ENCODE assay signal across 15 cellular contexts in genomic region chr7:80636709-80637108, GRCh38. TPM values are rescaled to one million over a fixed set of nuclear protein-coding genes. Genes with fewer than 3 reads are reported as not detected.
DNase-seq lines count a peak whose midpoint lies in the region; ATAC-seq and TF ChIP-seq lines count a peak whose summit lies in the region.
"Had no signal": no experiment of that assay in that cellular context is flagged by ENCODE, and none has a peak within 500 bp of the region (broad histone marks: within the 10 kb centered on the region; RNA-seq: fewer than 3 reads in every experiment).

No MANE protein-coding gene starts in this region.

- DNase-seq in NCI-H526 treated with DMSO at 0.1 percent for 48 hours (lab: John Stamatoyannopoulos, UW) (peak; percentile 19), SK-MEL-5 (ENCODE audit: low read depth, low spot score) (peak; percentile 38), mesenchymal stem cell (no peak), spleen (no peak), GM13976 (ENCODE audit: low spot score) (no peak)
- DNase-seq in activated T-cell treated with anti-CD3 and anti-CD28 coated beads, Interleukin-2, amount 50 U/mL, for 4 hours = no peak
- DNase-seq: COR-L47, H7, NCI-H1092 treated with DMSO at 0.1 percent for 48 hours, NCI-H446, NCI-H774, SHP77 treated with DMSO at 0.1 percent for 48 hours had no signal

- H2BK5ac ChIP-seq in mesenchymal stem cell (ENCODE audit: low read depth, low read length, poor library complexity, severe bottlenecking) = no peak overlapping the region

- H3K36me3 ChIP-seq in mesenchymal stem cell (ENCODE audit: control insufficient read depth in 1 of 2, insufficient read depth in 2 of 2, low read depth in 1 of 2, low read length in 2 of 2) (no peaks in the 10 kb centered on the region), spleen (no peaks in the 10 kb centered on the region)

- H3K18ac ChIP-seq in mesenchymal stem cell (ENCODE audit: low read depth in 1 of 2, low read length in 2 of 2) = no peak overlapping the region

- H3K79me1 ChIP-seq in mesenchymal stem cell (replicated peaks; ENCODE audit: low read length, poor library complexity, severe bottlenecking) = no peaks in the 10 kb centered on the region

- no peak overlapping the region for H2BK15ac ChIP-seq in mesenchymal stem cell (ENCODE audit: low read depth, poor library complexity, severe bottlenecking)

- intact Hi-C loops in spleen (cut with DNase I; ENCODE audit: low total_unique reads) = no loop called here

- H3K27ac ChIP-seq in mesenchymal stem cell (ENCODE audit: low read length, poor library complexity, severe bottlenecking) (no peak overlapping the region), spleen (peak overlapping the region in 6 of 8 donors; percentile 6 to 84 (median 77))
- H3K27ac ChIP-seq: KMS-11 had no signal

- H3K4me1 ChIP-seq in mesenchymal stem cell (ENCODE audit: control insufficient read depth, insufficient read depth, low read depth, low read length) (no peaks in the 10 kb centered on the region), spleen (peaks cover 4 to 63% (median 37%) of the 10 kb centered on the region in 6 donors)

- H3K9me3 Mint-ChIP-seq in activated T-cell treated with anti-CD3 and anti-CD28 coated beads, Interleukin-2, amount 50 U/mL, for 4 hours = peaks cover 5% of the 10 kb centered on the region

- no peak overlapping the region for H3K23ac ChIP-seq in mesenchymal stem cell (ENCODE audit: low read length in 2 of 2)

- H3K9ac ChIP-seq in mesenchymal stem cell (ENCODE audit: low read length) = peak overlapping the region; percentile 84
- H3K9ac ChIP-seq: KMS-11 had no signal

- no peak overlapping the region for H3K14ac ChIP-seq in mesenchymal stem cell (ENCODE audit: low read length in 2 of 2)

- no peak overlapping the region for H4K8ac ChIP-seq in mesenchymal stem cell (ENCODE audit: low read length)

- WGBS in mesenchymal stem cell = no CpG with 5 or more reads among the region's 1 CpG
- 85 to 96% (median 88%) methylated on average over 1 of the region's 1 CpG for WGBS in spleen, 5 donors

- H3K9me3 ChIP-seq in mesenchymal stem cell (ENCODE audit: control insufficient read depth, low read length) = peaks cover 12% of the 10 kb centered on the region
- no peaks in the 10 kb centered on the region for H3K9me3 ChIP-seq in spleen

- H3K27me3 ChIP-seq in mesenchymal stem cell (ENCODE audit: control insufficient read depth in 1 of 2, insufficient read depth in 1 of 2, low read length in 2 of 2) (no peaks in the 10 kb centered on the region), spleen (replicated peaks in 1 of 7) (no peaks in the 10 kb centered on the region)

- peak overlapping the region in 1 of 2 experiments; percentile 42 for H2BK12ac ChIP-seq in mesenchymal stem cell (ENCODE audit: low read length in 2 of 2)

- H3K4me3 Mint-ChIP-seq in activated T-cell treated with anti-CD3 and anti-CD28 coated beads, Interleukin-2, amount 50 U/mL, for 4 hours = no peak overlapping the region

- H3K4me3 ChIP-seq in mesenchymal stem cell (ENCODE audit: insufficient read depth in 1 of 2, low read depth in 1 of 2, low read length in 2 of 2) (peak overlapping the region in 1 of 2 experiments; percentile 7), spleen (no peak overlapping the region)

- no peak for ATAC-seq in GM18870 (IDR thresholded peaks at IDR 0.05; ENCODE audit: unreplicated experiment)
- no peak for ATAC-seq in activated T-cell treated with anti-CD3 and anti-CD28 coated beads, Interleukin-2, amount 50 U/mL, for 4 hours
- ATAC-seq: HepG2 had no signal

- no peak overlapping the region for H2AFZ ChIP-seq in mesenchymal stem cell (ENCODE audit: low read depth, low read length)

- peak overlapping the region in 1 of 2 experiments; percentile 67 for H3K4ac ChIP-seq in mesenchymal stem cell (ENCODE audit: low read depth in 1 of 2, low read length in 2 of 2)

- H3K4me2 ChIP-seq in mesenchymal stem cell (ENCODE audit: low read length, poor library complexity, severe bottlenecking) = no peak overlapping the region
- H3K4me2 ChIP-seq: KMS-11 had no signal

- TF ChIP-seq CTCF in spleen (IDR thresholded peaks at IDR 0.05 in 8 of 11, conservative IDR thresholded peaks at IDR 0.05 in 3 of 11) (no peak), GM13976 (IDR thresholded peaks at IDR 0.05; ENCODE audit: borderline replicate concordance, control extremely low read depth, extremely low read depth, insufficient read depth, missing control alignments) (no peak)

- no peak overlapping the region for H4K91ac ChIP-seq in mesenchymal stem cell (ENCODE audit: low read length)

- H2AK5ac ChIP-seq in mesenchymal stem cell (ENCODE audit: low read length, severe bottlenecking) = no peak overlapping the region

- no peak for TF ChIP-seq POLR2A in spleen (IDR thresholded peaks at IDR 0.05)

- no peak overlapping the region for H2BK120ac ChIP-seq in mesenchymal stem cell (ENCODE audit: low read depth, low read length)

- in situ Hi-C loops in SK-MEL-5 (cut with HindIII; ENCODE audit: low pct_unique_long_range_greater_than_20kb, low sequenced_read_pairs) (no loop called here), GM13976 (cut with MboI; ENCODE audit: low sequenced_read_pairs, unreplicated experiment) (no loop called here)

- H3K27me3 Mint-ChIP-seq in activated T-cell treated with anti-CD3 and anti-CD28 coated beads, Interleukin-2, amount 50 U/mL, for 4 hours (ENCODE audit: low read depth) = no peaks in the 10 kb centered on the region

- H3K4me1 Mint-ChIP-seq in activated T-cell treated with anti-CD3 and anti-CD28 coated beads, Interleukin-2, amount 50 U/mL, for 4 hours (ENCODE audit: low read depth) = no peaks in the 10 kb centered on the region

- H3K36me3 Mint-ChIP-seq in activated T-cell treated with anti-CD3 and anti-CD28 coated beads, Interleukin-2, amount 50 U/mL, for 4 hours (ENCODE audit: insufficient read depth) = no peaks in the 10 kb centered on the region

RNA-seq across cellular contexts. Expression of gene CD36, which starts 1.7 kb away (rescaled TPM):
- 35.2 and 45.5 TPM in 2 replicates for total RNA-seq in SK-MEL-5 (2014; rRNA removed; shearing (Covaris generic))
- polyA plus RNA-seq in SK-MEL-5 (2015; cell fraction: cytosol; rRNA removed) = 24.0 and 27.4 TPM in 2 replicates
- polyA plus RNA-seq in SK-MEL-5 (2015; cell fraction: nucleus; rRNA removed) = 12.7 and 19.4 TPM in 2 replicates
- polyA plus RNA-seq in mesenchymal stem cell (2013, experiment 1 of 2) = 50.5 TPM
- polyA plus RNA-seq in mesenchymal stem cell (2013, experiment 2 of 2) = 53.0 TPM
- total RNA-seq in spleen = 1,000 to 10,000 TPM in 1 of 7 donors, 100 to 1,000 TPM in 6; 261 to 1,075 (median 759) TPM
- polyA plus RNA-seq in spleen = 100 to 1,000 TPM in 1 of 3 donors, 10 to 100 TPM in 2; 35.7 to 115 (median 60.3) TPM
- under 1 TPM; 0.42 to 0.87 (median 0.68) TPM for total RNA-seq in activated T-cell treated with anti-CD3 and anti-CD28 coated beads, Interleukin-2, amount 50 U/mL, for 4 hours
- total RNA-seq: H7 had no signal

Comparison
In these comparisons a context has a peak if more than half of its experiments do, and no peak if none do; other contexts are left out.
1. DNase-seq: peak in NCI-H526 treated with DMSO at 0.1 percent for 48 hours (single experiment) and SK-MEL-5 (single experiment); none in mesenchymal stem cell (single experiment), spleen (single experiment), activated T-cell treated with anti-CD3 and anti-CD28 coated beads, Interleukin-2, amount 50 U/mL, for 4 hours (single experiment) and GM13976 (single experiment).
2. RNA of gene CD36, which starts 1.7 kb away (total RNA-seq): 261 to 1,075 TPM in spleen and 35.2 to 45.5 TPM in SK-MEL-5; 0.42 to 0.87 TPM in activated T-cell treated with anti-CD3 and anti-CD28 coated beads, Interleukin-2, amount 50 U/mL, for 4 hours; every median in the first group is over 10 times any median in the second.